15 cellular contexts compared by ENCODE assay signal in genomic region chr16:4690946-4691665, GRCh38. TPM values are rescaled to one million over a fixed set of nuclear protein-coding genes. Genes with fewer than 3 reads are reported as not detected.
DNase-seq lines count a peak whose midpoint lies in the region; ATAC-seq and TF ChIP-seq lines count a peak whose summit lies in the region.
"Had no signal": no experiment of that assay in that cellular context is flagged by ENCODE, and none has a peak within 500 bp of the region (broad histone marks: within the 10 kb centered on the region; RNA-seq: fewer than 3 reads in every experiment).

No MANE protein-coding gene starts in this region.

- no peaks in the 10 kb centered on the region for H3K27me3 Mint-ChIP-seq in activated naive CD8-positive, alpha-beta T cell
- no peaks in the 10 kb centered on the region for H3K27me3 Mint-ChIP-seq in naive thymus-derived CD4-positive, alpha-beta T cell

- peaks cover 14% of the 10 kb centered on the region in 2 donors for H3K4me1 ChIP-seq in naive thymus-derived CD4-positive, alpha-beta T cell (ENCODE audit: control insufficient read depth in 2 of 2, insufficient read depth in 2 of 2, low read length in 2 of 2)

- no peaks in the 10 kb centered on the region for H3K9me3 ChIP-seq in naive thymus-derived CD4-positive, alpha-beta T cell (ENCODE audit: control insufficient read depth in 2 of 3, low read length in 3 of 3)
- H3K9me3 ChIP-seq: A549, right atrium auricular region, thyroid gland had no signal

- DNase-seq in NCI-H2171 treated with DMSO at 0.1 percent for 48 hours (lab: John Stamatoyannopoulos, UW) (peak; percentile 10), NCI-H2171 (lab: John Stamatoyannopoulos, UW) (no peak), HL-60 (ENCODE audit: low read depth in 1 of 2, low spot score in 1 of 2) (no peak), EL (no peak)
- no peak for DNase-seq in naive thymus-derived CD4-positive, alpha-beta T cell
- DNase-seq: brain microvascular endothelial cell, NCI-H1436, thyroid gland had no signal

- peak overlapping the region; percentile 64 for H3K4me3 Mint-ChIP-seq in activated naive CD8-positive, alpha-beta T cell
- peak overlapping the region in 9 of 10 donors; percentile 34 to 80 (median 66) for H3K4me3 Mint-ChIP-seq in naive thymus-derived CD4-positive, alpha-beta T cell

- H3K27ac Mint-ChIP-seq in activated naive CD8-positive, alpha-beta T cell: peak overlapping the region; percentile 41
- H3K27ac Mint-ChIP-seq in naive thymus-derived CD4-positive, alpha-beta T cell: peak overlapping the region in 6 of 9 donors; percentile 60 to 86 (median 76)

- ATAC-seq in naive thymus-derived CD4-positive, alpha-beta T cell: no peak
- ATAC-seq in GM19397 (IDR thresholded peaks at IDR 0.05; ENCODE audit: unreplicated experiment): no peak
- ATAC-seq in HG03139 (IDR thresholded peaks at IDR 0.05; ENCODE audit: unreplicated experiment): no peak
- ATAC-seq: A549, esophagus mucosa had no signal

- H3K36me3 ChIP-seq in naive thymus-derived CD4-positive, alpha-beta T cell (ENCODE audit: control insufficient read depth in 2 of 3, insufficient read depth in 3 of 3, low read length in 3 of 3): peaks cover 0 to 61% (median under 1%) of the 10 kb centered on the region in 3 experiments

- intact Hi-C loops in naive thymus-derived CD4-positive, alpha-beta T cell (cut with micrococcal nuclease): loop anchor here in 1 of 2 donors (10.0 kb wide), 2 partner anchors 264 to 336 kb away; partner anchors contain the start of genes PAM16 and SEC14L5

- H3K4me3 ChIP-seq in HL-60 (replicated peaks; ENCODE audit: insufficient read depth, low read length): peak overlapping the region; percentile 15
- no peak overlapping the region for H3K4me3 ChIP-seq in naive thymus-derived CD4-positive, alpha-beta T cell (ENCODE audit: low read length)
- H3K4me3 ChIP-seq: A549, right atrium auricular region, thyroid gland had no signal

- CTCF ChIA-PET in naive thymus-derived CD4-positive, alpha-beta T cell (lab: Charles Lee): interaction anchor here (0.9 to 1.0 kb wide), 2 partner anchors 41 to 268 kb away, joined by 3 read pairs; no protein-coding TSS in a partner anchor

- peaks cover 14% of the 10 kb centered on the region for H3K4me1 Mint-ChIP-seq in activated naive CD8-positive, alpha-beta T cell (ENCODE audit: low read depth)
- H3K4me1 Mint-ChIP-seq in naive thymus-derived CD4-positive, alpha-beta T cell: peaks cover 8 to 23% (median 14%) of the 10 kb centered on the region in 7 donors

- POLR2A ChIA-PET in naive thymus-derived CD4-positive, alpha-beta T cell (lab: Charles Lee): interaction anchor here (0.5 to 0.9 kb wide), 3 partner anchors 34 to 1618 kb away, joined by 3 read pairs; no protein-coding TSS in a partner anchor

- no peak for TF ChIP-seq CTCF in HL-60 (IDR thresholded peaks at IDR 0.05; ENCODE audit: insufficient read depth, low read length)

- H3K9me3 Mint-ChIP-seq in activated naive CD8-positive, alpha-beta T cell (ENCODE audit: low read depth): no peaks in the 10 kb centered on the region
- no peaks in the 10 kb centered on the region for H3K9me3 Mint-ChIP-seq in naive thymus-derived CD4-positive, alpha-beta T cell

- no peaks in the 10 kb centered on the region for H3K27me3 ChIP-seq in HL-60 (ENCODE audit: insufficient read depth, poor library complexity, severe bottlenecking)
- no peaks in the 10 kb centered on the region for H3K27me3 ChIP-seq in naive thymus-derived CD4-positive, alpha-beta T cell (ENCODE audit: control insufficient read depth in 2 of 2, insufficient read depth in 2 of 2, low read length in 2 of 2)
- H3K27me3 ChIP-seq: brain microvascular endothelial cell, right atrium auricular region, thyroid gland had no signal

- H3K27ac ChIP-seq in HL-60 (replicated peaks): peak overlapping the region; percentile 72
- H3K27ac ChIP-seq in naive thymus-derived CD4-positive, alpha-beta T cell (ENCODE audit: low read depth, low read length): no peak overlapping the region
- H3K27ac ChIP-seq: A549, brain microvascular endothelial cell, right atrium auricular region, thyroid gland had no signal

- no peaks in the 10 kb centered on the region for H3K36me3 Mint-ChIP-seq in activated naive CD8-positive, alpha-beta T cell
- H3K36me3 Mint-ChIP-seq in naive thymus-derived CD4-positive, alpha-beta T cell: peaks cover 0 to 3% (median 0%) of the 10 kb centered on the region in 5 donors

RNA-seq across cellular contexts. Expression of gene NUDT16L1, which starts 2.3 kb away (rescaled TPM):
- 10 to 100 TPM; 42.8 to 65.4 (median 53.3) TPM for total RNA-seq in naive thymus-derived CD4-positive, alpha-beta T cell
- polyA plus RNA-seq in naive thymus-derived CD4-positive, alpha-beta T cell: 100 to 1,000 TPM; 104 to 133 TPM

RNA-seq across cellular contexts. Expression of gene ANKS3, which starts 43.0 kb away (rescaled TPM):
- 10 to 100 TPM; 17.6 to 32.7 (median 25.3) TPM for total RNA-seq in naive thymus-derived CD4-positive, alpha-beta T cell
- polyA plus RNA-seq in naive thymus-derived CD4-positive, alpha-beta T cell: 1 to 10 TPM; 4.1 to 8.5 TPM

RNA-seq across cellular contexts. Expression of gene DNAAF8, which starts 43.2 kb away (rescaled TPM):
- under 1 TPM; 0.11 to 0.57 (median 0.27) TPM for total RNA-seq in naive thymus-derived CD4-positive, alpha-beta T cell
- under 1 TPM in 1 of 2 donors, not detected in 1; 0.31 TPM for polyA plus RNA-seq in naive thymus-derived CD4-positive, alpha-beta T cell
- total RNA-seq: mononuclear cell had no signal
